In genomic region chrX:124018031-124018430, GRCh38 we compare ENCODE assay signal across 11 cellular contexts. TPM values are rescaled to one million over a fixed set of nuclear protein-coding genes. Genes with fewer than 3 reads are reported as not detected.
DNase-seq lines count a peak whose midpoint lies in the region; ATAC-seq and TF ChIP-seq lines count a peak whose summit lies in the region.
"Had no signal": no experiment of that assay in that cellular context is flagged by ENCODE, and none has a peak within 500 bp of the region (broad histone marks: within the 10 kb centered on the region; RNA-seq: fewer than 3 reads in every experiment).

No MANE protein-coding gene starts in this region.

- TF ChIP-seq CTCF in cardiac muscle cell (IDR thresholded peaks at IDR 0.05; ENCODE audit: low read depth, low read length) (peak; percentile 9), heart left ventricle (IDR thresholded peaks at IDR 0.05) (peak in 4 of 12 donors; percentile 12 to 29 (median 20)), LNCaP clone FGC (IDR thresholded peaks at IDR 0.05; ENCODE audit: control insufficient read depth, extremely low read depth, insufficient read depth) (0 out of 2 replicates have a peak, but pooled peaks have one; percentile 6)

- WGBS in heart left ventricle, 4 donors = 51 to 83% (median 76%) methylated on average over 1 of the region's 1 CpG

- intact Hi-C loops in heart left ventricle (cut with DNase I) = loop anchor here in 3 of 10 donors (5.0 to 10.0 kb wide), 2 partner anchors 53 to 56 kb away; partner anchors contain the start of gene STAG2 (in 3 of the 3)

- no peaks in the 10 kb centered on the region for H3K9me3 ChIP-seq in cardiac muscle cell (ENCODE audit: low read depth)
- H3K9me3 ChIP-seq in heart left ventricle = no peaks in the 10 kb centered on the region

- no peak for ATAC-seq in heart left ventricle
- ATAC-seq in HG02588 (IDR thresholded peaks at IDR 0.05; ENCODE audit: unreplicated experiment) = no peak
- ATAC-seq: sciatic nerve had no signal

- no peak overlapping the region for H3K27ac ChIP-seq in cardiac muscle cell
- no peak overlapping the region for H3K27ac ChIP-seq in heart left ventricle

- H3K4me3 ChIP-seq in cardiac muscle cell = no peak overlapping the region
- no peak overlapping the region for H3K4me3 ChIP-seq in heart left ventricle
- H3K4me3 ChIP-seq in LNCaP clone FGC (ENCODE audit: low read depth, low read length) = no peak overlapping the region

- H3K27me3 ChIP-seq in cardiac muscle cell = no peaks in the 10 kb centered on the region
- H3K27me3 ChIP-seq in heart left ventricle = no peaks in the 10 kb centered on the region

- H3K36me3 ChIP-seq in cardiac muscle cell (no peaks in the 10 kb centered on the region), heart left ventricle (peaks cover 0 to 6% (median 0%) of the 10 kb centered on the region in 9 donors)

- TF ChIP-seq POLR2A in heart left ventricle (IDR thresholded peaks at IDR 0.05) = no peak

- no peaks in the 10 kb centered on the region for H3K4me1 ChIP-seq in cardiac muscle cell (ENCODE audit: low read depth)
- peaks cover 0 to 22% (median 0%) of the 10 kb centered on the region in 12 donors for H3K4me1 ChIP-seq in heart left ventricle

- DNase-seq in cardiac muscle cell (ENCODE audit: low read depth in 1 of 2, low spot score in 1 of 2) = no peak
- DNase-seq in heart left ventricle = no peak
- DNase-seq in LNCaP clone FGC (ENCODE audit: low read depth) = no peak
- DNase-seq in central memory CD4-positive, alpha-beta T cell = peak; percentile 3
- DNase-seq in superior temporal gyrus (ENCODE audit: extremely low spot score) = peak; percentile 15
- no peak for DNase-seq in effector CD4-positive, alpha-beta T cell
- no peak for DNase-seq in HK-2 (ENCODE audit: unreplicated experiment)
- DNase-seq: NCI-H510A, SHP77 treated with DMSO at 0.1 percent for 48 hours had no signal

RNA-seq across cellular contexts. Expression of gene STAG2, which starts 56.5 kb away (rescaled TPM):
- total RNA-seq in cardiac muscle cell (43.8 and 70.6 TPM in 2 replicates), heart left ventricle (10 to 100 TPM; 19.8 to 42.0 (median 27.0) TPM)
- polyA plus RNA-seq in cardiac muscle cell (18.2 and 25.3 TPM in 2 replicates), heart left ventricle (10 to 100 TPM; 10.4 to 20.8 TPM)

Comparison
In these comparisons a context has a peak if more than half of its experiments do, and no peak if none do; other contexts are left out.
1. DNase-seq: peak in central memory CD4-positive, alpha-beta T cell (single experiment) and superior temporal gyrus (single experiment); none in cardiac muscle cell (0 of 2), heart left ventricle (0 of 5), LNCaP clone FGC (single experiment), effector CD4-positive, alpha-beta T cell (single experiment) and HK-2 (single experiment).